8 cellular contexts compared by ENCODE assay signal in the genomic region with DNA sequence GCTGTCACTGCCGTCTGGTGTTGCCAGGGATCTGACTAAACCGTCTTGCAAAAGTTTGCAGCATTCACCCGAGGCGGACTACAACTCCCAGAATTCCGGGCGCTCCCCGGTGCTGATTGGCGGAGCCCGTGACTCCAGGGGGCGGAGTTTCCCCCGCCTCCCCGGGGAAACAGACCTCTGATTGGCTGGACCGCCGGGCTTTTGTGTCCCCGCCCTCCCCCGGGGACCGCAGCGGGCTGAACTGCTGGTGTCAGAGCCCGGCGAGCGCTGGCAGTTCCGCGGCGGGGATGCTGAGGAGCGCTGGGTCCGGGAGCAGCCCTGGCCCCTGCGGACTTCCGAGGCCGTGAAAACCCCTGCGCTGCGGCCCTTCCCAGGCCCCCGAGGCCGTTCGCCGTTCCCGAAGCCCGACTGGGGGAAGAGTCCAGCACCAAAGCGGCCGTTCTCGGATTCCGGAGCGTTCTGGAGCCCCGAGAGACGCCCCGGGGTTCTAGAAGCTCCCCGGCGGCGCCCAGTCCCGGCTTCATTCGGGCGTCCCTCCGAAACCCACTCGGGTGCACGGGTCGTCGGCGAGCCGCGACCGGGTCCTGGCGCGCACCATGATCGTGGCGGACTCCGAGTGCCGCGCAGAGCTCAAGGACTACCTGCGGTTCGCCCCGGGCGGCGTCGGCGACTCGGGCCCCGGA. TPM values are rescaled to one million over a fixed set of nuclear protein-coding genes. Genes with fewer than 3 reads are reported as not detected.
A peak's percentile ranks its signal among the peaks of the same experiment; 100 is the strongest.
DNase-seq lines count a peak whose midpoint lies in the region; ATAC-seq and TF ChIP-seq lines count a peak whose summit lies in the region.

SESN2 (plus strand) TSS at position 267 of the 683 bp plus-strand sequence; CDS start at position 597, 330 bp downstream.

- H3K36me3 ChIP-seq in RWPE2 (ENCODE audit: low read depth): peaks cover 24% of the 10 kb centered on the region

- peak within 1 kb of the TSS; percentile 84 for H3K4me3 Mint-ChIP-seq in natural killer cell

- no peaks in the 10 kb centered on the region for H3K27me3 Mint-ChIP-seq in natural killer cell (ENCODE audit: low read depth in 2 of 2)

- peak within 1 kb of the TSS; percentile 95 for H3K4me3 ChIP-seq in RWPE2 (ENCODE audit: severe bottlenecking)
- peak within 1 kb of the TSS; percentile 91 for H3K4me3 ChIP-seq in fibroblast of mammary gland (ENCODE audit: control insufficient read depth, low read depth, low read length)

- H3K9me3 Mint-ChIP-seq in natural killer cell: no peaks in the 10 kb centered on the region

- H3K36me3 Mint-ChIP-seq in natural killer cell: no peaks in the 10 kb centered on the region

- ATAC-seq in RWPE2 (ENCODE audit: low read depth) (peak; percentile 83), natural killer cell (peak; percentile 95 to 98 (median 95))

- peaks cover 38 to 49% of the 10 kb centered on the region in 2 donors for H3K4me1 Mint-ChIP-seq in natural killer cell

- H3K4me1 ChIP-seq in RWPE2 (ENCODE audit: insufficient read depth, poor library complexity, severe bottlenecking): peaks cover 20% of the 10 kb centered on the region

- DNase-seq in EH (ENCODE audit: low read depth): peak; percentile 99
- peak; percentile 94 for DNase-seq in H4 (ENCODE audit: low spot score)
- DNase-seq in LoVo (ENCODE audit: low spot score): peak; percentile 98
- peak; percentile 98 for DNase-seq in RWPE2 (ENCODE audit: low spot score)
- peak; percentile 100 for DNase-seq in activated T-helper 9 cell treated with anti-CD3 and anti-CD28 coated beads, Interleukin-2, amount 50 U/mL, for 16 hours (ENCODE audit: low read depth)
- DNase-seq in fibroblast of mammary gland (ENCODE audit: low read depth): peak; percentile 99
- DNase-seq in natural killer cell: peak; percentile 99
- DNase-seq in stimulated activated naive CD4-positive, alpha-beta T cell treated with Interleukin-2 at 50 U/mL for 16 hours (lab: John Stamatoyannopoulos, UW): peak; percentile 99

- H3K27me3 ChIP-seq in RWPE2 (ENCODE audit: insufficient read depth, poor library complexity, severe bottlenecking): no peaks in the 10 kb centered on the region

- no peak for TF ChIP-seq CTCF in RWPE2 (IDR thresholded peaks at IDR 0.05; ENCODE audit: poor library complexity, severe bottlenecking)
- TF ChIP-seq CTCF in fibroblast of mammary gland (conservative IDR thresholded peaks at IDR 0.05; ENCODE audit: control insufficient read depth, insufficient read depth, low read depth, low read length): no peak
- no peak for TF ChIP-seq CTCF in natural killer cell (IDR thresholded peaks at IDR 0.05)

- peak within 1 kb of the TSS; percentile 52 for H3K27ac ChIP-seq in RWPE2 (ENCODE audit: poor library complexity, severe bottlenecking)

- H3K27ac Mint-ChIP-seq in natural killer cell: peak within 1 kb of the TSS; percentile 62 to 87

- intact Hi-C loops in natural killer cell (cut with micrococcal nuclease): loop anchor here (1.0 to 2.0 kb wide), 3 partner anchors 12 to 69 kb away; partner anchors contain the start of gene MED18

- H3K9me3 ChIP-seq in RWPE2 (ENCODE audit: severe bottlenecking): no peaks in the 10 kb centered on the region

RNA-seq across cellular contexts. Expression of gene SESN2, which starts in this region (rescaled TPM):
- 11.8 and 13.6 TPM in 2 replicates for total RNA-seq in H4 (2014; rRNA removed; shearing (Covaris generic))
- 10 to 100 TPM; 21.0 to 30.3 (median 27.1) TPM for total RNA-seq in natural killer cell

Comparison
In these comparisons a context has a peak if more than half of its experiments do, and no peak if none do; other contexts are left out.
1. Peak in every context shown above with its lines: DNase-seq, ATAC-seq, H3K4me3 ChIP-seq and H3K27ac ChIP-seq.